Comparison of ENCODE assay signal across 7 cellular contexts in genomic region chr2:10124538-10125045, GRCh38. TPM values are rescaled to one million over a fixed set of nuclear protein-coding genes. Genes with fewer than 3 reads are reported as not detected.
DNase-seq lines count a peak whose midpoint lies in the region; ATAC-seq and TF ChIP-seq lines count a peak whose summit lies in the region.

No MANE protein-coding gene starts in this region.

- intact Hi-C loops in left colon (cut with DNase I, micrococcal nuclease): loop anchor here in 1 of 2 donors (5.0 kb wide), 1 partner anchor 318 kb away; no protein-coding TSS in a partner anchor

- H3K79me2 ChIP-seq in DOHH2 (ENCODE audit: control insufficient read depth, low read length): peaks cover 98% of the 10 kb centered on the region
- peaks cover 40% of the 10 kb centered on the region for H3K79me2 ChIP-seq in OCI-LY1 (ENCODE audit: insufficient read depth, low read length)

- H4K20me1 ChIP-seq in DOHH2 (ENCODE audit: control insufficient read depth, insufficient read depth, low read depth, low read length) (peaks cover 43% of the 10 kb centered on the region), OCI-LY1 (ENCODE audit: insufficient read depth, low read length) (no peaks in the 10 kb centered on the region)

- H2AFZ ChIP-seq in OCI-LY1 (ENCODE audit: low read length): no peak overlapping the region

- no peak for ATAC-seq in left colon

- H3K4me1 ChIP-seq in DOHH2 (ENCODE audit: control insufficient read depth, low read length): peaks cover 55% of the 10 kb centered on the region
- peaks cover 63% of the 10 kb centered on the region for H3K4me1 ChIP-seq in OCI-LY1 (ENCODE audit: insufficient read depth, low read length, severe bottlenecking)
- H3K4me1 ChIP-seq in adipocyte (ENCODE audit: control insufficient read depth, insufficient read depth, low read length): peaks cover 42% of the 10 kb centered on the region

- H3K9me2 ChIP-seq in DOHH2 (replicated peaks; ENCODE audit: control insufficient read depth, low read length) (no peaks in the 10 kb centered on the region), OCI-LY1 (ENCODE audit: low read depth, low read length) (no peaks in the 10 kb centered on the region)

- H3F3A ChIP-seq in DOHH2 (ENCODE audit: control insufficient read depth, insufficient read depth) (peaks cover 57% of the 10 kb centered on the region), OCI-LY1 (ENCODE audit: insufficient read depth, low read length) (no peaks in the 10 kb centered on the region)

- H3K27ac ChIP-seq in DOHH2 (ENCODE audit: low read depth, low read length) (peak overlapping the region; percentile 92), OCI-LY1 (ENCODE audit: low read depth, low read length, poor library complexity, severe bottlenecking) (peak overlapping the region; percentile 89)

- H3K4me2 ChIP-seq in DOHH2 (ENCODE audit: low read length) (peak overlapping the region; percentile 81), OCI-LY1 (ENCODE audit: low read length) (peak overlapping the region; percentile 94)

- H3K9ac ChIP-seq in OCI-LY1 (ENCODE audit: low read length) (peak overlapping the region; percentile 96), adipocyte (ENCODE audit: low read length) (no peak overlapping the region)

- DNase-seq in KG1 (lab: John Stamatoyannopoulos, UW) (peak; percentile 46), adipocyte (ENCODE audit: low read depth) (peak; percentile 90), iris pigment epithelial cell (ENCODE audit: low read depth) (peak; percentile 80), superior temporal gyrus (ENCODE audit: extremely low spot score) (peak; percentile 87), left colon (no peak)

- peak; percentile 68 for TF ChIP-seq CTCF in DOHH2 (IDR thresholded peaks at IDR 0.05; ENCODE audit: low read depth, low read length, poor library complexity, severe bottlenecking)
- TF ChIP-seq CTCF in OCI-LY1 (IDR thresholded peaks at IDR 0.05; ENCODE audit: low read length): peak; percentile 65

- peak overlapping the region; percentile 92 for H3K4me3 ChIP-seq in DOHH2 (ENCODE audit: low read length)
- H3K4me3 ChIP-seq in OCI-LY1 (ENCODE audit: low read depth, low read length, poor library complexity, severe bottlenecking): peak overlapping the region; percentile 94
- no peak overlapping the region for H3K4me3 ChIP-seq in adipocyte (ENCODE audit: low read length)

- H3K36me3 ChIP-seq in DOHH2 (ENCODE audit: control insufficient read depth, low read length) (peaks cover 88% of the 10 kb centered on the region), OCI-LY1 (ENCODE audit: insufficient read depth, low read length) (peaks cover 74% of the 10 kb centered on the region), adipocyte (ENCODE audit: control insufficient read depth, insufficient read depth, low read length, severe bottlenecking) (no peaks in the 10 kb centered on the region)

- H3K27me3 ChIP-seq in DOHH2 (ENCODE audit: control insufficient read depth, low read length) (no peaks in the 10 kb centered on the region), OCI-LY1 (ENCODE audit: insufficient read depth, low read length) (no peaks in the 10 kb centered on the region), adipocyte (replicated peaks; ENCODE audit: control insufficient read depth, insufficient read depth, low read length) (no peaks in the 10 kb centered on the region)

- H3K9me3 ChIP-seq in DOHH2 (ENCODE audit: control insufficient read depth, insufficient read depth, low read length) (no peaks in the 10 kb centered on the region), OCI-LY1 (ENCODE audit: low read length) (no peaks in the 10 kb centered on the region), adipocyte (ENCODE audit: control insufficient read depth, low read length) (no peaks in the 10 kb centered on the region)

RNA-seq across cellular contexts. Expression of gene RRM2, which starts 2.1 kb away (rescaled TPM):
- total RNA-seq in left colon: 10 to 100 TPM; 15.8 to 40.0 TPM

RNA-seq across cellular contexts. Expression of gene CYS1, which starts 44.4 kb away (rescaled TPM):
- total RNA-seq in left colon: 1 to 10 TPM in 1 of 2 donors, under 1 TPM in 1; 0.37 to 1.6 TPM

Comparison
In these comparisons a context has a peak if more than half of its experiments do, and no peak if none do; other contexts are left out.
1. DNase-seq: peak in KG1 (single experiment), adipocyte (single experiment), iris pigment epithelial cell (single experiment) and superior temporal gyrus (single experiment); none in left colon (0 of 2).